8 cellular contexts compared by ENCODE assay signal in the genomic region with DNA sequence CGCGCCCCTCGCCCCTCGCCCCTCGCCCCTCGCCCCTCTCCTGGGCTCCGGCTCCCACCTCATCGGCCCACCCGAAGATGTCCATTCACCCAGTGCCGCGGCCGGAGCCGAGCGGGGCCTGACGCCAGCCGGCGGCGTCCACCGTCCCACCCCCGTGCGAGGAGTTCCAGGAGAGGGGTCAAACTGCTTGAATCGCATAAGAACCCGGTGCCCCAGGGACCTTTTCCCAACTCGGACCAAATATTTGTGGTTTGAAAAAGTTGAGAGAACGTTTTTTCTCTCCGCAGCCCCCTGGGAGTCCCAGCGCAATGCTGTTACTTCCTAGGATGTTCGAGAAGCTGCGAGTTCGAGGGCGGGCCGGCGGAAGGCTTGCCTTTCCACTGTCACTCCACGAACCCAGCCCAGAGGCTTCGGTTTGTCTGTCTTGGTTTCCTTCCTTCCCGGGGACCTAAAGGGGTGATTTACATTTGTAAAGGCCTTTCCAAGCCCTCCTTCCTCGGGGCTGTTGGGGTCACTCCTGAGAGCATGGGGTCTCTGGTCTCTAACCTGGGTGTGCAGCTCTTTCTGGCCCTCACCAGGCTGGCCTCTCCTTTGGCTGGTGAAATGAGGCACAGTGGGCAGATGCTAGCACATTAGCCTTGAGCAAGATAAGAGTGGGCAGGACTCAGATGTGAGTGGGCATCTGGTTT. TPM values are rescaled to one million over a fixed set of nuclear protein-coding genes. Genes with fewer than 3 reads are reported as not detected.
DNase-seq lines count a peak whose midpoint lies in the region; ATAC-seq, FAIRE-seq and TF ChIP-seq lines count a peak whose summit lies in the region.

No MANE protein-coding gene starts in this region.

- H3K27ac ChIP-seq in caudate nucleus (ENCODE audit: low read depth, low read length) (peak overlapping the region; percentile 89), stomach (peak overlapping the region; percentile 67 to 85 (median 73))

- no peak for DNase-seq in NT2/D1 (ENCODE audit: low read depth, low spot score)
- DNase-seq in caudate nucleus (lab: John Stamatoyannopoulos, UW): no peak
- peak; percentile 69 for DNase-seq in left kidney (ENCODE audit: low read depth, low spot score)
- no peak for DNase-seq in stomach
- DNase-seq in midbrain (lab: John Stamatoyannopoulos, UW): no peak
- no peak for DNase-seq in NCI-H1105 (lab: John Stamatoyannopoulos, UW)
- DNase-seq in urothelium cell line (ENCODE audit: low spot score): no peak

- no peak overlapping the region for H3K9ac ChIP-seq in NT2/D1 (ENCODE audit: insufficient read length, low read depth)

- H3K36me3 ChIP-seq in NT2/D1 (ENCODE audit: insufficient read depth, insufficient read length, low read length) (no peaks in the 10 kb centered on the region), stomach (no peaks in the 10 kb centered on the region)

- no peak for FAIRE-seq in urothelium cell line (lab: Jason Lieb, UNC)

- no peak for TF ChIP-seq EP300 in stomach (IDR thresholded peaks at IDR 0.05)

- no peak for TF ChIP-seq CTCF in stomach (IDR thresholded peaks at IDR 0.05)

- 37 to 51% (median 40%) methylated on average over 19 to 37 of the region's 37 CpGs for WGBS in stomach, 5 donors

- H3K27me3 ChIP-seq in NT2/D1 (ENCODE audit: insufficient read depth, insufficient read length) (peaks cover 84% of the 10 kb centered on the region), stomach (no peaks in the 10 kb centered on the region)

- ATAC-seq in HG03039 (IDR thresholded peaks at IDR 0.05; ENCODE audit: unreplicated experiment): no peak

- peaks cover 11% of the 10 kb centered on the region for H3K4me1 ChIP-seq in NT2/D1 (ENCODE audit: insufficient read depth, insufficient read length)
- H3K4me1 ChIP-seq in stomach: peaks cover 12 to 60% (median 28%) of the 10 kb centered on the region in 4 donors

- TF ChIP-seq POLR2A in stomach (IDR thresholded peaks at IDR 0.05): no peak

- H3K4me3 ChIP-seq in NT2/D1 (ENCODE audit: insufficient read length, low read depth) (peak overlapping the region; percentile 15), stomach (peak overlapping the region; percentile 44 to 53 (median 44))

- intact Hi-C loops in stomach (cut with DNase I; ENCODE audit: low total_unique reads): no loop called here

- no peaks in the 10 kb centered on the region for H3K9me3 ChIP-seq in NT2/D1 (ENCODE audit: insufficient read depth, low read length)
- H3K9me3 ChIP-seq in stomach: no peaks in the 10 kb centered on the region

RNA-seq across cellular contexts. Expression of a gene that starts 38.0 kb away (rescaled TPM):
- total RNA-seq in stomach: 10 to 100 TPM in 4 of 5 donors, 1 to 10 TPM in 1; 8.8 to 72.5 (median 24.6) TPM
- polyA plus RNA-seq in stomach: 10 to 100 TPM in 2 of 3 donors, 1 to 10 TPM in 1; 7.0 to 35.4 (median 20.4) TPM
